Comparison of ENCODE assay signal across 24 cellular contexts in the genomic region with DNA sequence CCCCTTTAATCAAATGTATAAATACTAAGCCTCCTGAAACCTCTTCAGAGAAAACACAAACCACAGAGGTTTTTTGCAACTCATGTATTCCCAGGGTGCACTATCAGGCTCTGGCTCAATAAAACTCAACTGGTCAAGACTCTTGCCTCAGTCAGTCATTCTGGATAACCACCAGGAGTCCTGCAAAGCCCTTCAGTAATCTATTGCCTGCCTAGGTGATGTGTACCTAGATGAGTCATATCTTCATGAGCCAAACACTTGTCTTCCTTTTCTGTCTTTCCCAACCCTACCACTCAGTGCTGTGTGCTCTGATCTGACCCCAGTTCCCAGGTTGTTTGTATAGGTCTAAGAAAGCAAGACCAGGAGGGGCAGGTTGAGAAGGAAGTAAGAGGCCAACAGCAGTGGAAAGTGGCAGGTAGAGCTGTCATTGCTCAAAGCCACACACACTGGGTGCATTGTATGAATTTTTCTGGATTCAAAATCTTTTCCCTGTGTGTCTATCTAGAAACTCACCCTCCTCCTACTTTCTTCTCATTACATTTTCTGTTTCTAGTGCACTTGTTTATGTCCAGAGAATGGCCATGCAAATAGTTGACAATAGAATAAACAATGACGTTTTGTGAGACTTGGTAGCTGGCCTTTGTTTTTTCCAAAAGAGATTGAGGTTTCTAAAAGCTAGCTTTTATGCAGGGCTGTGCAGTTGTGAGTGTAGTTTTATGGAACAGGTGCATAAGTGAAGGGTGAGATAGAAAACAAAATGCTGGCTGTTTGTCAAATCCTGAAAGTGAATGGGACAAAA. TPM values are rescaled to one million over a fixed set of nuclear protein-coding genes. Genes with fewer than 3 reads are reported as not detected.
DNase-seq lines count a peak whose midpoint lies in the region; ATAC-seq, FAIRE-seq and TF ChIP-seq lines count a peak whose summit lies in the region.
"Had no signal": no experiment of that assay in that cellular context is flagged by ENCODE, and none has a peak within 500 bp of the region (broad histone marks: within the 10 kb centered on the region; RNA-seq: fewer than 3 reads in every experiment).

No MANE protein-coding gene starts in this region.

- no peaks in the 10 kb centered on the region for H4K20me1 ChIP-seq in mammary epithelial cell (ENCODE audit: insufficient read depth, low read length)

- no peak overlapping the region for H3K9ac ChIP-seq in mammary epithelial cell (ENCODE audit: insufficient read depth, low read length)

- in situ Hi-C loops in mammary epithelial cell (cut with MboI; ENCODE audit: low sequenced_read_pairs in 2 of 2): no loop called here

- H3K36me3 ChIP-seq in mammary epithelial cell (ENCODE audit: insufficient read depth, low read length): no peaks in the 10 kb centered on the region
- H3K36me3 ChIP-seq: esophagus muscularis mucosa, SJSA1, tibial artery had no signal

- no peaks in the 10 kb centered on the region for H3K27me3 ChIP-seq in mammary epithelial cell (ENCODE audit: insufficient read depth, low read length)
- H3K27me3 ChIP-seq: esophagus muscularis mucosa, SJSA1, tibial artery had no signal

- TF ChIP-seq CTCF in A549 (IDR thresholded peaks at IDR 0.05): peak; percentile 46
- peak; percentile 21 to 65 for TF ChIP-seq CTCF in mammary epithelial cell (conservative IDR thresholded peaks at IDR 0.05 in 1 of 2, IDR thresholded peaks at IDR 0.05 in 1 of 2; ENCODE audit: extremely low read depth in 1 of 2, insufficient read depth in 1 of 2, low read depth in 1 of 2, low read length in 2 of 2)

- WGBS in A549 (ENCODE audit: missing lambda C conversion rate): 2% methylated on average over 1 of the region's 1 CpG
- WGBS in mammary epithelial cell (ENCODE audit: low coverage, missing lambda C conversion rate): 42% methylated on average over 1 of the region's 1 CpG

- H3K4me3 ChIP-seq in A549: no peak overlapping the region; the same call in 2 of the 3 replicates
- no peak overlapping the region for H3K4me3 ChIP-seq in mammary epithelial cell (replicated peaks in 1 of 3; ENCODE audit: insufficient read depth in 1 of 3, low read depth in 2 of 3, low read length in 3 of 3)
- H3K4me3 ChIP-seq: esophagus muscularis mucosa, SJSA1, tibial artery had no signal

- POLR2A ChIA-PET in A549 (lab: Yijun Ruan, JAX): no interaction called here

- CTCF ChIA-PET in A549 (lab: Yijun Ruan, JAX) (interaction anchor here (0.6 to 2.0 kb wide), 13 partner anchors 11 to 399 kb away, joined by 3 to 12 read pairs (median 3); no protein-coding TSS in a partner anchor), mammary epithelial cell (lab: Charles Lee; ENCODE audit: low non-redundant PET) (no interaction called here)

- H2AFZ ChIP-seq in mammary epithelial cell (ENCODE audit: low read depth, low read length): no peak overlapping the region

- H3K9me3 ChIP-seq in A549 (peaks cover 10% of the 10 kb centered on the region), mammary epithelial cell (replicated peaks; ENCODE audit: insufficient read depth, low read length) (no peaks in the 10 kb centered on the region)
- H3K9me3 ChIP-seq: esophagus muscularis mucosa, SJSA1, tibial artery had no signal

- H3K4me1 ChIP-seq in A549: peaks cover 51% of the 10 kb centered on the region
- peaks cover 36% of the 10 kb centered on the region for H3K4me1 ChIP-seq in mammary epithelial cell (ENCODE audit: insufficient read depth, low read length)
- H3K4me1 ChIP-seq: esophagus muscularis mucosa, tibial artery had no signal

- peak overlapping the region; percentile 71 for H3K4me2 ChIP-seq in A549
- H3K4me2 ChIP-seq in mammary epithelial cell (ENCODE audit: insufficient read depth, low read depth, low read length): no peak overlapping the region

- TF ChIP-seq POLR2A in A549 (IDR thresholded peaks at IDR 0.05; ENCODE audit: low read length): no peak

- intact Hi-C loops in mammary epithelial cell (cut with micrococcal nuclease): loop anchor here (1.0 kb wide), 1 partner anchor 38 kb away; no protein-coding TSS in a partner anchor

- peak; percentile 99 for FAIRE-seq in A549 (lab: Jason Lieb, UNC)

- peak; percentile 84 to 91 for ATAC-seq in A549

- peak; percentile 94; a peak in 4 of 5 replicates for TF ChIP-seq EP300 in A549 (IDR thresholded peaks at IDR 0.05)

- TF ChIP-seq RAD21 in A549 (conservative IDR thresholded peaks at IDR 0.05 in 1 of 2, IDR thresholded peaks at IDR 0.05 in 1 of 2): peak; percentile 74 to 80

- BruUV-seq in mammary epithelial cell (replicated peaks; lab: Mats Ljungman, UMichigan): no TSS peak

- peak; percentile 77 to 98 for DNase-seq in A549 (ENCODE audit: low read depth in 1 of 2, low spot score in 1 of 2)
- peak; percentile 67 for DNase-seq in HT1080 (ENCODE audit: low read depth)
- DNase-seq in mammary epithelial cell: peak; percentile 85
- peak; percentile 89 for DNase-seq in kidney tubule cell (ENCODE audit: low spot score)
- DNase-seq in NOMO-1 (lab: John Stamatoyannopoulos, UW; ENCODE audit: unreplicated experiment in 2 of 2): no peak
- DNase-seq in stimulated activated CD4-positive, alpha-beta T cell treated with anti-CD3 and anti-CD28 coated beads, Interleukin-15, amount 100 ng/mL, for 24 hours: no peak
- DNase-seq in T1000 (lab: John Stamatoyannopoulos, UW): no peak
- no peak for DNase-seq in NCI-H345 treated with DMSO at 0.1 percent for 48 hours (lab: John Stamatoyannopoulos, UW; ENCODE audit: unreplicated experiment)
- DNase-seq: activated CD4-positive, alpha-beta T cell treated with anti-CD3 and anti-CD28 coated beads for 1 hour; activated naive CD8-positive, alpha-beta T cell treated with anti-CD3 and anti-CD28 coated beads for 36 hours; dermis blood vessel endothelial cell; DMS79 treated with DMSO at 0.1 percent for 48 hours; glutamatergic neuron; mesenchymal stem cell; MM.1S; NCI-H187; NCI-H510A treated with DMSO at 0.1 percent for 48 hours; nephron progenitor cell; stimulated activated CD4-positive, alpha-beta T cell treated with anti-CD3 and anti-CD28 coated beads, Interleukin-12 subunit alpha, Interleukin-12 subunit beta, amount 100 ng/mL, for 4 hours; tibial artery had no signal

- no peaks in the 10 kb centered on the region for H3K79me2 ChIP-seq in mammary epithelial cell (ENCODE audit: insufficient read depth, low read length)

- H3K27ac ChIP-seq in A549: peak overlapping the region; percentile 83 to 94
- peak overlapping the region; percentile 71 for H3K27ac ChIP-seq in mammary epithelial cell (ENCODE audit: insufficient read depth, low read depth, low read length)
- H3K27ac ChIP-seq: esophagus muscularis mucosa, tibial artery had no signal

- dilution Hi-C loops in mammary epithelial cell (cut with HindIII; ENCODE audit: low sequenced_read_pairs): no loop called here

TF ChIP-seq in A549, 52 proteins besides CTCF, POLR2A, EP300 and RAD21 (continues in another document):
- peak; percentile 85; the same call in 1 of the 2 replicates for TF ChIP-seq HOXB13 (CRISPR knock-in tag; IDR thresholded peaks at IDR 0.05; ENCODE audit: low read depth)
- TF ChIP-seq CHD4 (IDR thresholded peaks at IDR 0.05; ENCODE audit: borderline replicate concordance): no peak
- TF ChIP-seq EHMT2 (IDR thresholded peaks at IDR 0.05; ENCODE audit: low read depth): no peak
- peak; percentile 98 for TF ChIP-seq FOSL2 (IDR thresholded peaks at IDR 0.05)
- peak; percentile 99 for TF ChIP-seq FOSL2 (CRISPR knock-in tag; IDR thresholded peaks at IDR 0.05)
- TF ChIP-seq ZFP36 (IDR thresholded peaks at IDR 0.05; ENCODE audit: borderline replicate concordance, partially characterized antibody): no peak
- TF ChIP-seq GATA3 (IDR thresholded peaks at IDR 0.05; ENCODE audit: borderline replicate concordance): peak; percentile 98
- TF ChIP-seq EHF (CRISPR knock-in tag; IDR thresholded peaks at IDR 0.05): no peak; the same call in 1 of the 2 replicates
- peak; percentile 90 to 96 for TF ChIP-seq CEBPB (IDR thresholded peaks at IDR 0.05)
- TF ChIP-seq, protein P1, sequence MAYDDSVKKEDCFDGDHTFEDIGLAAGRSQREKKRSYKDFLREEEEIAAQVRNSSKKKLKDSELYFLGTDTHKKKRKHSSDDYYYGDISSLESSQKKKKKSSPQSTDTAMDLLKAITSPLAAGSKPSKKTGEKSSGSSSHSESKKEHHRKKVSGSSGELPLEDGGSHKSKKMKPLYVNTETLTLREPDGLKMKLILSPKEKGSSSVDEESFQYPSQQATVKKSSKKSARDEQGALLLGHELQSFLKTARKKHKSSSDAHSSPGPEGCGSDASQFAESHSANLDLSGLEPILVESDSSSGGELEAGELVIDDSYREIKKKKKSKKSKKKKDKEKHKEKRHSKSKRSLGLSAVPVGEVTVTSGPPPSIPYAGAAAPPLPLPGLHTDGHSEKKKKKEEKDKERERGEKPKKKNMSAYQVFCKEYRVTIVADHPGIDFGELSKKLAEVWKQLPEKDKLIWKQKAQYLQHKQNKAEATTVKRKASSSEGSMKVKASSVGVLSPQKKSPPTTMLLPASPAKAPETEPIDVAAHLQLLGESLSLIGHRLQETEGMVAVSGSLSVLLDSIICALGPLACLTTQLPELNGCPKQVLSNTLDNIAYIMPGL (CRISPR knock-in tag; IDR thresholded peaks at IDR 0.05; ENCODE audit: borderline replicate concordance): no peak
- TF ChIP-seq, protein P2, sequence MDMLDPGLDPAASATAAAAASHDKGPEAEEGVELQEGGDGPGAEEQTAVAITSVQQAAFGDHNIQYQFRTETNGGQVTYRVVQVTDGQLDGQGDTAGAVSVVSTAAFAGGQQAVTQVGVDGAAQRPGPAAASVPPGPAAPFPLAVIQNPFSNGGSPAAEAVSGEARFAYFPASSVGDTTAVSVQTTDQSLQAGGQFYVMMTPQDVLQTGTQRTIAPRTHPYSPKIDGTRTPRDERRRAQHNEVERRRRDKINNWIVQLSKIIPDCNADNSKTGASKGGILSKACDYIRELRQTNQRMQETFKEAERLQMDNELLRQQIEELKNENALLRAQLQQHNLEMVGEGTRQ (IDR thresholded peaks at IDR 0.05): no peak
- no peak for TF ChIP-seq CBX2 (IDR thresholded peaks at IDR 0.05; ENCODE audit: borderline replicate concordance, low read depth)
- TF ChIP-seq SMC3 (IDR thresholded peaks at IDR 0.05): peak; percentile 83

RNA-seq across cellular contexts. Expression of a gene that starts 48.1 kb away (rescaled TPM):
- 0.16 and 0.22 TPM in 2 replicates for polyA plus RNA-seq in A549 (2011; rRNA removed)
- 0.16 and 0.26 TPM in 2 replicates for polyA plus RNA-seq in A549 (2012; cell fraction: cytosol; rRNA removed)
- polyA plus RNA-seq in A549 (2012; cell fraction: nucleus; rRNA removed): 0.32 and 0.43 TPM in 2 replicates
- 0.28 to 0.41 TPM (median 0.30 TPM) in 3 replicates for polyA plus RNA-seq in A549 (2017; fragmentation: RNase III; extraction: RNeasy Plus Mini Kit Qiagen cat#74134 plus additional on column Dnase treatment)
- polyA minus RNA-seq in A549 (2011; rRNA and poly(A)+ RNA removed): 0.10 and 0.12 TPM in 2 replicates
- 0.27 TPM in 1 of 2 replicates, not detected in the other for total RNA-seq in HT1080 (2014; rRNA removed; shearing (Covaris generic))
- 0.05 and 0.27 TPM in 2 replicates for polyA plus RNA-seq in HT1080 (2015; cell fraction: cytosol; rRNA removed)
- polyA plus RNA-seq in HT1080 (2015; cell fraction: nucleus; rRNA removed): 0.28 and 0.45 TPM in 2 replicates
- not detected for total RNA-seq in mammary epithelial cell
- 0.10 TPM for polyA plus RNA-seq in mammary epithelial cell
- not detected for polyA minus RNA-seq in mammary epithelial cell
- total RNA-seq: activated naive CD8-positive, alpha-beta T cell treated with anti-CD3 and anti-CD28 coated beads for 36 hours; activated T-helper 1 cell treated with anti-CD3 and anti-CD28 coated beads, Interleukin-12 subunit alpha, Interleukin-12 subunit beta, Interleukin-2, Interleukin-4 antibody, amounts not matched to agents 30 ng/mL and 10 ng/mL and 1 ng/mL, durations not matched to agents 14 hours and 24 hours and 36 hours had no signal
- polyA plus RNA-seq: CD14-positive monocyte had no signal

Comparison
In these comparisons a context has a peak if more than half of its experiments do, and no peak if none do; other contexts are left out.
1. DNase-seq: peak in A549 (2 of 2), HT1080 (single experiment), mammary epithelial cell (single experiment) and kidney tubule cell (single experiment); none in NOMO-1 (0 of 2), stimulated activated CD4-positive, alpha-beta T cell treated with anti-CD3 and anti-CD28 coated beads, Interleukin-15, amount 100 ng/mL, for 24 hours (single experiment), T1000 (single experiment) and NCI-H345 treated with DMSO at 0.1 percent for 48 hours (single experiment).